In the genomic region with DNA sequence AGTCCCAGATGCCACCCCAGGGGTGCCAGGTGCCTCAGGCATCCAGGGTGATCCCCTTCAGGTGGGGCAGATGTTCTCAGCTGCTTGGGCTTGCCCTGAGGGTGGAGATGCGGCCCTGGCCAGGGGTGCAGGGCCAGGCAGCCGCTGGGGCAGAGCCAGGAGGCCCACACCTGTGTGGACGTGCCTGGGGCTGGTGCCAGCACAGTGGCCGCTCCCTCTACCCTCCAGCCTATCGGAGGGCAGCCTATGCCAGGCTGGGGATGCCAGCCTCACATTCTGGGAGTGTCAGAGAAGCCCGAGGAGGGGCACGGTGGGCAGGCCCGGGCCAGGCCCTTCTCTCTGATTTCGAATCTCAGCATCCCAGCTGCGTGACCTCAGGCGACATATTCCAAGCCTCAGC, we compare ENCODE assay signal across 17 cellular contexts.
DNase-seq lines count a peak whose midpoint lies in the region; ATAC-seq and TF ChIP-seq lines count a peak whose summit lies in the region.
"Had no signal": no experiment of that assay in that cellular context is flagged by ENCODE, and none has a peak within 500 bp of the region (broad histone marks: within the 10 kb centered on the region; RNA-seq: fewer than 3 reads in every experiment).

No MANE protein-coding gene starts in this region.

- no peak overlapping the region for H2AFZ ChIP-seq in mammary epithelial cell (ENCODE audit: low read depth, low read length)

- H3K4me1 Mint-ChIP-seq in MCF 10A (ENCODE audit: insufficient read depth, unreplicated experiment), result peaks cover 8% of the 10 kb centered on the region

- no peak overlapping the region for H3K4me3 Mint-ChIP-seq in MCF 10A (ENCODE audit: unreplicated experiment)

- intact Hi-C loops in MCF 10A (cut with micrococcal nuclease), result no loop called here
- intact Hi-C loops in mammary epithelial cell (cut with micrococcal nuclease), result no loop called here
- intact Hi-C loops in left colon (cut with DNase I, micrococcal nuclease), result no loop called here
- intact Hi-C loops in prostate gland (cut with DNase I), result no loop called here

- H3K9me3 ChIP-seq in mammary epithelial cell (replicated peaks; ENCODE audit: insufficient read depth, low read length) (no peaks in the 10 kb centered on the region), prostate gland (no peaks in the 10 kb centered on the region)
- H3K9me3 ChIP-seq: BLaER1 treated with 17β-estradiol and CSF1 and Interleukin-3, amounts not matched to agents 10 nM and 100 nM; Peyer's patch; SJCRH30 had no signal

- H3K9me3 Mint-ChIP-seq in MCF 10A (ENCODE audit: unreplicated experiment), result no peaks in the 10 kb centered on the region

- TF ChIP-seq CTCF in MCF 10A (IDR thresholded peaks at IDR 0.05; ENCODE audit: unreplicated experiment), result no peak
- TF ChIP-seq CTCF in mammary epithelial cell (conservative IDR thresholded peaks at IDR 0.05 in 1 of 2, IDR thresholded peaks at IDR 0.05 in 1 of 2; ENCODE audit: extremely low read depth in 1 of 2, insufficient read depth in 1 of 2, low read depth in 1 of 2, low read length in 2 of 2), result no peak
- TF ChIP-seq CTCF in prostate gland (IDR thresholded peaks at IDR 0.05), result no peak

- WGBS in mammary epithelial cell (ENCODE audit: low coverage, missing lambda C conversion rate), result 24% methylated on average over 7 of the region's 11 CpGs
- WGBS in prostate gland, result 60% methylated on average over 11 of the region's 11 CpGs

- no peak overlapping the region for H3K27ac Mint-ChIP-seq in MCF 10A (ENCODE audit: low read depth, unreplicated experiment)

- H3K27me3 Mint-ChIP-seq in MCF 10A (ENCODE audit: insufficient read depth, unreplicated experiment), result peaks cover 35% of the 10 kb centered on the region

- no peak overlapping the region for H3K4me3 ChIP-seq in mammary epithelial cell (replicated peaks in 1 of 3; ENCODE audit: insufficient read depth in 1 of 3, low read depth in 2 of 3, low read length in 3 of 3)
- H3K4me3 ChIP-seq in prostate gland, result no peak overlapping the region
- H3K4me3 ChIP-seq: BLaER1 treated with 17β-estradiol and CSF1 and Interleukin-3, amounts not matched to agents 10 nM and 100 nM; Peyer's patch; SJCRH30 had no signal

- CTCF ChIA-PET in MCF 10A (lab: Yijun Ruan, JAX) (interaction anchor here (1.0 kb wide), 1 partner anchor 36 kb away, joined by 3 read pairs; no protein-coding TSS in a partner anchor), mammary epithelial cell (lab: Charles Lee; ENCODE audit: low non-redundant PET) (no interaction called here)

- POLR2A ChIA-PET in MCF 10A (lab: Yijun Ruan, JAX), result no interaction called here

- no peaks in the 10 kb centered on the region for H3K36me3 ChIP-seq in mammary epithelial cell (ENCODE audit: insufficient read depth, low read length)
- no peaks in the 10 kb centered on the region for H3K36me3 ChIP-seq in prostate gland
- H3K36me3 ChIP-seq: BLaER1 treated with 17β-estradiol and CSF1 and Interleukin-3, amounts not matched to agents 10 nM and 100 nM; Peyer's patch; SJCRH30 had no signal

- dilution Hi-C loops in mammary epithelial cell (cut with HindIII; ENCODE audit: low sequenced_read_pairs), result no loop called here

- BruUV-seq in MCF 10A (replicated peaks; lab: Mats Ljungman, UMichigan) (no TSS peak), mammary epithelial cell (replicated peaks; lab: Mats Ljungman, UMichigan) (no TSS peak)

- H3K4me2 ChIP-seq in mammary epithelial cell (ENCODE audit: insufficient read depth, low read depth, low read length), result no peak overlapping the region
- H3K4me2 ChIP-seq: BLaER1 treated with 17β-estradiol and CSF1 and Interleukin-3, amounts not matched to agents 10 nM and 100 nM had no signal

- H3K79me2 ChIP-seq in mammary epithelial cell (ENCODE audit: insufficient read depth, low read length), result no peaks in the 10 kb centered on the region

- DNase-seq in MCF 10A (ENCODE audit: unreplicated experiment) (peak; percentile 31), mammary epithelial cell (no peak), left colon (peak; percentile 54 to 56), prostate gland (ENCODE audit: low spot score) (peak; percentile 21), OCI-M1 (lab: John Stamatoyannopoulos, UW) (no peak), SK-N-DZ (ENCODE audit: low spot score) (no peak), NCI-H1436 treated with DMSO at 0.1 percent for 48 hours (lab: John Stamatoyannopoulos, UW) (no peak)
- DNase-seq: 8988T, EL, IMR-90, MV-4-11, NCI-H446, NCI-H748 treated with DMSO at 0.1 percent for 48 hours had no signal

- peak; percentile 92 for ATAC-seq in left colon
- ATAC-seq in HG03095 (IDR thresholded peaks at IDR 0.05; ENCODE audit: unreplicated experiment), result no peak

- in situ Hi-C loops in mammary epithelial cell (cut with MboI; ENCODE audit: low sequenced_read_pairs in 2 of 2), result no loop called here

- H4K20me1 ChIP-seq in mammary epithelial cell (ENCODE audit: insufficient read depth, low read length), result no peaks in the 10 kb centered on the region
- H4K20me1 ChIP-seq: BLaER1 treated with 17β-estradiol and CSF1 and Interleukin-3, amounts not matched to agents 10 nM and 100 nM had no signal

- no peak overlapping the region for H3K9ac ChIP-seq in mammary epithelial cell (ENCODE audit: insufficient read depth, low read length)

- no peak for TF ChIP-seq POLR2A in prostate gland (IDR thresholded peaks at IDR 0.05)

- H3K4me1 ChIP-seq in mammary epithelial cell (ENCODE audit: insufficient read depth, low read length) (peaks cover 4% of the 10 kb centered on the region), prostate gland (replicated peaks) (no peaks in the 10 kb centered on the region)

- H3K36me3 Mint-ChIP-seq in MCF 10A (ENCODE audit: insufficient read depth, unreplicated experiment), result no peaks in the 10 kb centered on the region

- H3K27me3 ChIP-seq in mammary epithelial cell (ENCODE audit: insufficient read depth, low read length) (no peaks in the 10 kb centered on the region), prostate gland (replicated peaks; ENCODE audit: insufficient read depth) (no peaks in the 10 kb centered on the region)
- H3K27me3 ChIP-seq: Peyer's patch had no signal

- H3K27ac ChIP-seq in mammary epithelial cell (ENCODE audit: insufficient read depth, low read depth, low read length), result no peak overlapping the region
- H3K27ac ChIP-seq in prostate gland, result no peak overlapping the region
- H3K27ac ChIP-seq: BLaER1 treated with 17β-estradiol and CSF1 and Interleukin-3, amounts not matched to agents 10 nM and 100 nM; Peyer's patch; SJCRH30 had no signal

Comparison
In these comparisons a context has a peak if more than half of its experiments do, and no peak if none do; other contexts are left out.
1. DNase-seq: peak in MCF 10A (single experiment), left colon (2 of 2) and prostate gland (single experiment); none in mammary epithelial cell (single experiment), OCI-M1 (single experiment), SK-N-DZ (single experiment) and NCI-H1436 treated with DMSO at 0.1 percent for 48 hours (single experiment).